ENCODE assay signal across 13 cellular contexts in genomic region chr11:3613998-3614741, GRCh38. TPM values are rescaled to one million over a fixed set of nuclear protein-coding genes. Genes with fewer than 3 reads are reported as not detected.
A peak's percentile ranks its signal among the peaks of the same experiment; 100 is the strongest.
DNase-seq lines count a peak whose midpoint lies in the region; ATAC-seq lines count a peak whose summit lies in the region.
"Had no signal": no experiment of that assay in that cellular context is flagged by ENCODE, and none has a peak within 500 bp of the region (broad histone marks: within the 10 kb centered on the region; RNA-seq: fewer than 3 reads in every experiment).

No MANE protein-coding gene starts in this region.

- no peaks in the 10 kb centered on the region for H3K36me3 Mint-ChIP-seq in activated CD4-positive, alpha-beta T cell treated with anti-CD3 and anti-CD28 coated beads, Interleukin-2, amount 10 ng/mL, durations not matched to agents 24 days and 14 days (ENCODE audit: low read depth)
- no peaks in the 10 kb centered on the region for H3K36me3 Mint-ChIP-seq in dendritic cell treated with granulocyte-macrophage colony-stimulating factor and Interleukin-4, amounts not matched to agents 40 ng/mL and 50 ng/mL, for 4 days (ENCODE audit: low read depth)
- H3K36me3 Mint-ChIP-seq in stimulated activated naive B cell treated with anti-CD40 and anti-IgM and Interleukin-4, amounts not matched to agents 10 μg/mL and 1 μg/mL and 100 μg/mL, for 72 hours, result no peaks in the 10 kb centered on the region

- no peaks in the 10 kb centered on the region for H3K9me3 Mint-ChIP-seq in activated CD4-positive, alpha-beta T cell treated with anti-CD3 and anti-CD28 coated beads, Interleukin-2, amount 10 ng/mL, durations not matched to agents 24 days and 14 days
- H3K9me3 Mint-ChIP-seq in dendritic cell treated with granulocyte-macrophage colony-stimulating factor and Interleukin-4, amounts not matched to agents 40 ng/mL and 50 ng/mL, for 4 days, result no peaks in the 10 kb centered on the region
- H3K9me3 Mint-ChIP-seq in stimulated activated naive B cell treated with anti-CD40 and anti-IgM and Interleukin-4, amounts not matched to agents 10 μg/mL and 1 μg/mL and 100 μg/mL, for 72 hours, result no peaks in the 10 kb centered on the region

- peak overlapping the region; percentile 53 for H3K4me3 Mint-ChIP-seq in activated CD4-positive, alpha-beta T cell treated with anti-CD3 and anti-CD28 coated beads, Interleukin-2, amount 10 ng/mL, durations not matched to agents 24 days and 14 days
- peak overlapping the region; percentile 58 for H3K4me3 Mint-ChIP-seq in dendritic cell treated with granulocyte-macrophage colony-stimulating factor and Interleukin-4, amounts not matched to agents 40 ng/mL and 50 ng/mL, for 4 days
- peak overlapping the region; percentile 65 to 77 for H3K4me3 Mint-ChIP-seq in stimulated activated naive B cell treated with anti-CD40 and anti-IgM and Interleukin-4, amounts not matched to agents 10 μg/mL and 1 μg/mL and 100 μg/mL, for 72 hours

- intact Hi-C loops in activated CD4-positive, alpha-beta T cell treated with anti-CD3 and anti-CD28 coated beads, Interleukin-2, amount 10 ng/mL, durations not matched to agents 24 days and 14 days (cut with micrococcal nuclease), result loop anchor here (10.0 kb wide), 1 partner anchor 159 kb away; no protein-coding TSS in a partner anchor
- intact Hi-C loops in dendritic cell treated with granulocyte-macrophage colony-stimulating factor and Interleukin-4, amounts not matched to agents 40 ng/mL and 50 ng/mL, for 4 days (cut with micrococcal nuclease), result no loop called here

- DNase-seq in activated CD4-positive, alpha-beta T cell treated with anti-CD3 and anti-CD28 coated beads, Interleukin-2, amount 10 ng/mL, durations not matched to agents 24 days and 14 days, result no peak
- no peak for DNase-seq in activated CD4-positive, alpha-beta T cell treated with anti-CD3 and anti-CD28 coated beads, Interleukin-2, amount 50 U/mL, for 1 hour
- DNase-seq in MV-4-11 (lab: John Stamatoyannopoulos, UW), result peak; percentile 87
- no peak for DNase-seq in stimulated activated naive B cell treated with anti-CD40 and anti-IgM and Interleukin-4, amounts not matched to agents 10 μg/mL and 1 μg/mL and 100 μg/mL, for 72 hours
- DNase-seq in HPDE6-E6E7 (ENCODE audit: extremely low spot score), result no peak
- no peak for DNase-seq in ecto neural progenitor cell (ENCODE audit: low spot score)
- DNase-seq: NCI-H2029, ovary, SW 1271 had no signal

- H3K27me3 Mint-ChIP-seq in activated CD4-positive, alpha-beta T cell treated with anti-CD3 and anti-CD28 coated beads, Interleukin-2, amount 10 ng/mL, durations not matched to agents 24 days and 14 days, result peaks cover 2% of the 10 kb centered on the region
- H3K27me3 Mint-ChIP-seq in dendritic cell treated with granulocyte-macrophage colony-stimulating factor and Interleukin-4, amounts not matched to agents 40 ng/mL and 50 ng/mL, for 4 days, result peaks cover 17% of the 10 kb centered on the region
- H3K27me3 Mint-ChIP-seq in stimulated activated naive B cell treated with anti-CD40 and anti-IgM and Interleukin-4, amounts not matched to agents 10 μg/mL and 1 μg/mL and 100 μg/mL, for 72 hours, result peaks cover 13 to 14% of the 10 kb centered on the region in 2 donors

- peaks cover 14% of the 10 kb centered on the region for H3K4me1 Mint-ChIP-seq in activated CD4-positive, alpha-beta T cell treated with anti-CD3 and anti-CD28 coated beads, Interleukin-2, amount 10 ng/mL, durations not matched to agents 24 days and 14 days
- H3K4me1 Mint-ChIP-seq in dendritic cell treated with granulocyte-macrophage colony-stimulating factor and Interleukin-4, amounts not matched to agents 40 ng/mL and 50 ng/mL, for 4 days (ENCODE audit: low read depth), result peaks cover 27% of the 10 kb centered on the region
- peaks cover 14 to 22% of the 10 kb centered on the region in 2 donors for H3K4me1 Mint-ChIP-seq in stimulated activated naive B cell treated with anti-CD40 and anti-IgM and Interleukin-4, amounts not matched to agents 10 μg/mL and 1 μg/mL and 100 μg/mL, for 72 hours

- peak overlapping the region; percentile 32 for H3K27ac Mint-ChIP-seq in activated CD4-positive, alpha-beta T cell treated with anti-CD3 and anti-CD28 coated beads, Interleukin-2, amount 10 ng/mL, durations not matched to agents 24 days and 14 days
- H3K27ac Mint-ChIP-seq in dendritic cell treated with granulocyte-macrophage colony-stimulating factor and Interleukin-4, amounts not matched to agents 40 ng/mL and 50 ng/mL, for 4 days, result peak overlapping the region; percentile 84
- H3K27ac Mint-ChIP-seq in stimulated activated naive B cell treated with anti-CD40 and anti-IgM and Interleukin-4, amounts not matched to agents 10 μg/mL and 1 μg/mL and 100 μg/mL, for 72 hours, result peak overlapping the region; percentile 81

- peak; percentile 54 to 66 for ATAC-seq in stimulated activated naive B cell treated with anti-CD40 and anti-IgM and Interleukin-4, amounts not matched to agents 10 μg/mL and 1 μg/mL and 100 μg/mL, for 72 hours (replicated peaks)
- ATAC-seq in HG03280 (IDR thresholded peaks at IDR 0.05; ENCODE audit: unreplicated experiment), result no peak

RNA-seq across cellular contexts. Expression of gene ART5, which starts 27.6 kb away (rescaled TPM):
- not detected in 2 replicates for total RNA-seq in activated CD4-positive, alpha-beta T cell treated with anti-CD3 and anti-CD28 coated beads, Interleukin-2, amount 10 ng/mL, durations not matched to agents 24 days and 14 days
- total RNA-seq: GM23248 had no signal

RNA-seq across cellular contexts. Expression of gene ART1, which starts 30.8 kb away (rescaled TPM):
- not detected in 2 replicates for total RNA-seq in activated CD4-positive, alpha-beta T cell treated with anti-CD3 and anti-CD28 coated beads, Interleukin-2, amount 10 ng/mL, durations not matched to agents 24 days and 14 days
- total RNA-seq: GM23248, vagina had no signal

RNA-seq across cellular contexts. Expression of gene CHRNA10, which starts 57.0 kb away (rescaled TPM):
- total RNA-seq in activated CD4-positive, alpha-beta T cell treated with anti-CD3 and anti-CD28 coated beads, Interleukin-2, amount 10 ng/mL, durations not matched to agents 24 days and 14 days, result 2.0 and 2.7 TPM in 2 replicates
- total RNA-seq: vagina had no signal

Comparison
In these comparisons a context has a peak if more than half of its experiments do, and no peak if none do; other contexts are left out.
1. H3K27ac Mint-ChIP-seq: peak in every context shown above with its lines; median percentile 84 in dendritic cell treated with granulocyte-macrophage colony-stimulating factor and Interleukin-4, amounts not matched to agents 40 ng/mL and 50 ng/mL, for 4 days; 81 in stimulated activated naive B cell treated with anti-CD40 and anti-IgM and Interleukin-4, amounts not matched to agents 10 μg/mL and 1 μg/mL and 100 μg/mL, for 72 hours; 32 in activated CD4-positive, alpha-beta T cell treated with anti-CD3 and anti-CD28 coated beads, Interleukin-2, amount 10 ng/mL, durations not matched to agents 24 days and 14 days.